ENCODE assay signal across 35 cellular contexts in genomic region chr21:20313013-20313412, GRCh38.
"Had no signal": no experiment of that assay in that cellular context is flagged by ENCODE, and none has a peak within 500 bp of the region (broad histone marks: within the 10 kb centered on the region; RNA-seq: fewer than 3 reads in every experiment).

No MANE protein-coding gene starts in this region.

- H3K27me3 ChIP-seq: MG63 had no signal

- H3K36me3 ChIP-seq: MG63 had no signal

- H3K4me3 ChIP-seq: MG63 had no signal

- DNase-seq: Karpas-422, Kasumi-1, MG63, MM.1S, MV-4-11, NCI-H1048, NCI-H1092, NCI-H1092 treated with DMSO at 0.1 percent for 48 hours, NCI-H1105, NCI-H1105 treated with DMSO at 0.1 percent for 48 hours, NCI-H1417, NCI-H1417 treated with DMSO at 0.1 percent for 48 hours, NCI-H1436, NCI-H1436 treated with DMSO at 0.1 percent for 48 hours, NCI-H146, NCI-H1694, NCI-H1694 treated with DMSO at 0.1 percent for 48 hours, NCI-H187, NCI-H187 treated with DMSO at 0.1 percent for 48 hours, NCI-H1930, NCI-H2029, NCI-H2029 treated with DMSO at 0.1 percent for 48 hours, NCI-H2081, NCI-H2081 treated with DMSO at 0.1 percent for 48 hours, NCI-H2107, NCI-H2171, NCI-H2171 treated with DMSO at 0.1 percent for 48 hours, NCI-H2227 treated with DMSO at 0.1 percent for 48 hours, NCI-H226, NCI-H345, NCI-H446, NCI-H446 treated with DMSO at 0.1 percent for 48 hours, NCI-H510A, NCI-H510A treated with DMSO at 0.1 percent for 48 hours, NCI-H524 had no signal

- H3K9me3 ChIP-seq: MG63 had no signal
